ENCODE assay signal across 13 cellular contexts in the genomic region with DNA sequence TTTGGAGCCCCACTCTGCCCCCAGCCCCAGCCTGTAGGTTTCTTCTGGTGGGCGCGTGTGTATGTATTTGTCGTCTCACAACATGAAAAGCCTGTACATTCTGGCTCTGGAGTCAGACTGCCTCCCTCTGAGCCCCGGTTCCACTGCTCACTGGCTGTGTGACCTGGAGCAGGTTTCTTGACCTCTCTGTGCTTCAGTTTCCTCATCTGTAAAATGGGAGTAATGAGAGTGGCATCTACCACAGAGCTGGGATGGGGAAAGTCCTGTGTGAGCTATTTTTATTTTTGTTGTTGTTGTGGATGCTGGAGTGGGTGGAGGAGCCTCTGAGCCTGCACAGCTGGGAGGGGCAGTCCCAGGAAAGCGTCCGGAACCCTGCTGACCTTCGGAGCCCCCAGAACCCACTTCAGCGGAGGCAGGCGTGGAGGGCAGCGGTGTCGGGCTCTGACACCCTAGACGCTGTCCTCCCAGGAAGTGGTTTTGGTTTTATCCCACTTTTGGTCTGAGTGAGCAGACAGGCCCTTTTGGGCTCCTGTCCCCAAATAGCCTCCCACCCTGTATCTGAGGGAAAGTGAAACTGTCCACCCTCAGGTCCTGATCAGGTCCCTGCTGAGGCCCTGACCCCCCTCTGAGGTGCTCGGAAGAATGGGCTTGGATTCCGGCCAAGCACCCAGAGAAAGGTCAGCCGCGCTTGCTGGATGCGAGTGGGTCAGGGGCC.
DNase-seq lines count a peak whose midpoint lies in the region; ATAC-seq and TF ChIP-seq lines count a peak whose summit lies in the region.
"Had no signal": no experiment of that assay in that cellular context is flagged by ENCODE, and none has a peak within 500 bp of the region (broad histone marks: within the 10 kb centered on the region; RNA-seq: fewer than 3 reads in every experiment).

No MANE protein-coding gene starts in this region.

- no peaks in the 10 kb centered on the region for H3K36me3 ChIP-seq in neuronal stem cell (replicated peaks in 1 of 2; ENCODE audit: control insufficient read depth in 2 of 2, insufficient read depth in 2 of 2, low read length in 2 of 2)

- no peak overlapping the region for H3K4me3 Mint-ChIP-seq in activated CD4-positive, alpha-beta T cell treated with anti-CD3 and anti-CD28 coated beads for 36 hours
- H3K4me3 Mint-ChIP-seq in activated T-cell treated with anti-CD3 and anti-CD28 coated beads, Interleukin-2, amount 50 U/mL, for 24 hours = no peak overlapping the region
- H3K4me3 Mint-ChIP-seq: activated CD4-positive, alpha-beta memory T cell treated with anti-CD3 and anti-CD28 coated beads, Interleukin-2, amount 10 ng/mL, durations not matched to agents 7 days and 5 days; activated naive CD8-positive, alpha-beta T cell had no signal

- CTCF ChIA-PET in activated CD4-positive, alpha-beta T cell treated with anti-CD3 and anti-CD28 coated beads for 36 hours (lab: Charles Lee) = interaction anchor here (0.6 to 1.0 kb wide), 2 partner anchors 36 to 106 kb away, joined by 3 to 5 read pairs; no protein-coding TSS in a partner anchor

- H3K27ac Mint-ChIP-seq in activated CD4-positive, alpha-beta T cell treated with anti-CD3 and anti-CD28 coated beads for 36 hours = no peak overlapping the region
- H3K27ac Mint-ChIP-seq in activated T-cell treated with anti-CD3 and anti-CD28 coated beads, Interleukin-2, amount 50 U/mL, for 24 hours = no peak overlapping the region
- H3K27ac Mint-ChIP-seq: activated CD4-positive, alpha-beta memory T cell treated with anti-CD3 and anti-CD28 coated beads, Interleukin-2, amount 10 ng/mL, durations not matched to agents 7 days and 5 days; activated naive CD8-positive, alpha-beta T cell had no signal

- no peak for TF ChIP-seq CTCF in VCaP (conservative IDR thresholded peaks at IDR 0.05)

- H3K27ac ChIP-seq in VCaP = peak overlapping the region; percentile 33; the same call in 1 of the 2 replicates
- H3K27ac ChIP-seq in neuronal stem cell (replicated peaks; ENCODE audit: low read length) = no peak overlapping the region
- H3K27ac ChIP-seq: C4-2B, GM23248 had no signal

- POLR2A ChIA-PET in activated CD4-positive, alpha-beta T cell treated with anti-CD3 and anti-CD28 coated beads for 36 hours (lab: Charles Lee) = no interaction called here

- H3K4me1 Mint-ChIP-seq in activated CD4-positive, alpha-beta T cell treated with anti-CD3 and anti-CD28 coated beads for 36 hours = peaks cover 5% of the 10 kb centered on the region
- peaks cover 9% of the 10 kb centered on the region for H3K4me1 Mint-ChIP-seq in activated T-cell treated with anti-CD3 and anti-CD28 coated beads, Interleukin-2, amount 50 U/mL, for 24 hours (ENCODE audit: low read depth)

- H3K79me1 ChIP-seq in neuronal stem cell (ENCODE audit: low read depth, low read length) = no peaks in the 10 kb centered on the region

- H2BK5ac ChIP-seq in neuronal stem cell (ENCODE audit: low read length) = no peak overlapping the region

- H2BK12ac ChIP-seq in neuronal stem cell (ENCODE audit: low read length) = no peak overlapping the region

- peaks cover 0 to 2% of the 10 kb centered on the region in 2 donors for H3K9me3 ChIP-seq in neuronal stem cell (replicated peaks in 1 of 2; ENCODE audit: control insufficient read depth in 2 of 2, insufficient read depth in 1 of 2, low read depth in 1 of 2, low read length in 2 of 2)

- peaks cover 6% of the 10 kb centered on the region for H3K27me3 Mint-ChIP-seq in activated CD4-positive, alpha-beta T cell treated with anti-CD3 and anti-CD28 coated beads for 36 hours
- no peaks in the 10 kb centered on the region for H3K27me3 Mint-ChIP-seq in activated T-cell treated with anti-CD3 and anti-CD28 coated beads, Interleukin-2, amount 50 U/mL, for 24 hours
- H3K27me3 Mint-ChIP-seq: activated naive CD8-positive, alpha-beta T cell had no signal

- H3K27me3 ChIP-seq in neuronal stem cell (ENCODE audit: control insufficient read depth in 3 of 3, insufficient read depth in 3 of 3, low read depth in 1 of 3, low read length in 3 of 3) = no peaks in the 10 kb centered on the region

- no peak overlapping the region for H4K8ac ChIP-seq in neuronal stem cell (ENCODE audit: low read depth, low read length)

- WGBS in neuronal stem cell (ENCODE audit: extremely low coverage in 2 of 2, insufficient read length in 2 of 2, insufficient replicate concordance in 1 of 2), 2 donors = no CpG with 5 or more reads among the region's 17 CpGs

- H4K91ac ChIP-seq in neuronal stem cell (ENCODE audit: low read depth, low read length, poor library complexity) = no peak overlapping the region

- peak overlapping the region; percentile 77 for H2AK5ac ChIP-seq in neuronal stem cell (ENCODE audit: low read depth, low read length)

- peak overlapping the region; percentile 65 for H2BK15ac ChIP-seq in neuronal stem cell (ENCODE audit: low read length)

- DNase-seq in neuronal stem cell (ENCODE audit: low spot score) = no peak
- DNase-seq in DMS53 treated with DMSO at 0.1 percent for 48 hours (lab: John Stamatoyannopoulos, UW; ENCODE audit: unreplicated experiment) = no peak
- no peak for DNase-seq in NCI-H82 treated with DMSO at 0.1 percent for 48 hours (lab: John Stamatoyannopoulos, UW; ENCODE audit: unreplicated experiment)
- DNase-seq in activated CD4-positive, alpha-beta T cell treated with anti-CD3 and anti-CD28 coated beads for 36 hours = no peak
- DNase-seq in activated T-cell treated with anti-CD3 and anti-CD28 coated beads, Interleukin-2, amount 50 U/mL, for 24 hours = no peak
- DNase-seq: activated CD4-positive, alpha-beta memory T cell treated with anti-CD3 and anti-CD28 coated beads, Interleukin-2, amount 10 ng/mL, durations not matched to agents 7 days and 5 days; GM23248; NCI-H2029 treated with DMSO at 0.1 percent for 48 hours had no signal

- peak overlapping the region; percentile 29 for H3K18ac ChIP-seq in neuronal stem cell (ENCODE audit: low read length)

- peaks cover 0 to 2% of the 10 kb centered on the region in 2 donors for H3K4me1 ChIP-seq in neuronal stem cell (ENCODE audit: control insufficient read depth in 2 of 2, insufficient read depth in 1 of 2, low read depth in 1 of 2, low read length in 2 of 2)

- ATAC-seq in GM18909 (IDR thresholded peaks at IDR 0.05; ENCODE audit: poor library complexity, unreplicated experiment) (peak; percentile 52), HG02885 (IDR thresholded peaks at IDR 0.05; ENCODE audit: poor library complexity, unreplicated experiment) (peak; percentile 61)
- no peak for ATAC-seq in activated CD4-positive, alpha-beta T cell treated with anti-CD3 and anti-CD28 coated beads for 36 hours

- no peak overlapping the region for H3K23ac ChIP-seq in neuronal stem cell (ENCODE audit: low read depth, low read length, poor library complexity)

- no peak overlapping the region for H3K4me3 ChIP-seq in neuronal stem cell (ENCODE audit: low read length in 2 of 2)
- H3K4me3 ChIP-seq: GM23248 had no signal

- H3K36me3 Mint-ChIP-seq in activated CD4-positive, alpha-beta T cell treated with anti-CD3 and anti-CD28 coated beads for 36 hours (ENCODE audit: low read depth) = no peaks in the 10 kb centered on the region
- H3K36me3 Mint-ChIP-seq in activated T-cell treated with anti-CD3 and anti-CD28 coated beads, Interleukin-2, amount 50 U/mL, for 24 hours (ENCODE audit: low read depth) = no peaks in the 10 kb centered on the region
- H3K36me3 Mint-ChIP-seq: activated naive CD8-positive, alpha-beta T cell had no signal

- intact Hi-C loops in activated CD4-positive, alpha-beta T cell treated with anti-CD3 and anti-CD28 coated beads for 36 hours (cut with DNase I, micrococcal nuclease) = no loop called here

- H3K4me2 ChIP-seq in neuronal stem cell (ENCODE audit: insufficient read depth, low read length, poor library complexity, severe bottlenecking) = no peak overlapping the region

- H2BK120ac ChIP-seq in neuronal stem cell (ENCODE audit: low read depth, low read length) = no peak overlapping the region

- no peaks in the 10 kb centered on the region for H3K9me3 Mint-ChIP-seq in activated CD4-positive, alpha-beta T cell treated with anti-CD3 and anti-CD28 coated beads for 36 hours (ENCODE audit: low read depth)
- no peaks in the 10 kb centered on the region for H3K9me3 Mint-ChIP-seq in activated T-cell treated with anti-CD3 and anti-CD28 coated beads, Interleukin-2, amount 50 U/mL, for 24 hours
- H3K9me3 Mint-ChIP-seq: activated CD4-positive, alpha-beta memory T cell treated with anti-CD3 and anti-CD28 coated beads, Interleukin-2, amount 10 ng/mL, durations not matched to agents 7 days and 5 days had no signal

- H3K14ac ChIP-seq in neuronal stem cell (ENCODE audit: low read length) = no peak overlapping the region

- no peak overlapping the region for H3K4ac ChIP-seq in neuronal stem cell (ENCODE audit: low read length)

- H3K9ac ChIP-seq in neuronal stem cell (ENCODE audit: low read depth, low read length, poor library complexity) = no peak overlapping the region
- H3K9ac ChIP-seq: GM23248 had no signal

- H2AFZ ChIP-seq in neuronal stem cell (ENCODE audit: low read length) = no peak overlapping the region
- H2AFZ ChIP-seq: GM23248 had no signal
